1 cellular context compared by ENCODE assay signal in the genomic region with DNA sequence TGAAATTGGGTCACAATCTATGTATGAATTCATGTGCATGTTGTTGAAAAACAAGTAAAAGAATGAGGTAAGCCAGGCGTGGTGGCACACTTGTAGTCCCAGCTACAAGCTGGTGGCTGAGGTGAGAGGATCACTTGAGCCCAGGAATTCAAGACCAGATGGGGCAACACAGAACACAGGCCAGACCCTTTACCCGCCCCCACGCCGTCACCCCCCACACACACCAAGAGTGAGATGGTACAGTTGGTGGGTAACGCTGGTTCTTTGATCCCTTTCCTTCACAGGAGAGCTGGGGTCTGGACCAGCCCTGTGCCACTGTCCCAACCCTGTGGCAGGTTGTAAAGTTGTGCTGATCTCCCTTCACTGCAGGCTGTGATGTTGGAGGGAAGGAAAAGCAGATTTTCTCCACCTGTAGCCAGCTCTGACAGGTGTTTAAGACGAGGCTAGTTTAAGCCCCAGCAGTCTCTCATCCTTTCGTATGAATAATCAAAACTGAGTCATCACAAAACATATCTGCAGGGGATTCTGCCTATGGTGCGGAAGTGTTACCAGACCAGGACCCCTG.
TF ChIP-seq lines count a peak whose summit lies in the region.

No MANE protein-coding gene starts in this region.

TF ChIP-seq in HEK293, 187 proteins besides CTCF, POLR2A, EP300 and RAD21 (continued from another document):
- TF ChIP-seq, protein P1, sequence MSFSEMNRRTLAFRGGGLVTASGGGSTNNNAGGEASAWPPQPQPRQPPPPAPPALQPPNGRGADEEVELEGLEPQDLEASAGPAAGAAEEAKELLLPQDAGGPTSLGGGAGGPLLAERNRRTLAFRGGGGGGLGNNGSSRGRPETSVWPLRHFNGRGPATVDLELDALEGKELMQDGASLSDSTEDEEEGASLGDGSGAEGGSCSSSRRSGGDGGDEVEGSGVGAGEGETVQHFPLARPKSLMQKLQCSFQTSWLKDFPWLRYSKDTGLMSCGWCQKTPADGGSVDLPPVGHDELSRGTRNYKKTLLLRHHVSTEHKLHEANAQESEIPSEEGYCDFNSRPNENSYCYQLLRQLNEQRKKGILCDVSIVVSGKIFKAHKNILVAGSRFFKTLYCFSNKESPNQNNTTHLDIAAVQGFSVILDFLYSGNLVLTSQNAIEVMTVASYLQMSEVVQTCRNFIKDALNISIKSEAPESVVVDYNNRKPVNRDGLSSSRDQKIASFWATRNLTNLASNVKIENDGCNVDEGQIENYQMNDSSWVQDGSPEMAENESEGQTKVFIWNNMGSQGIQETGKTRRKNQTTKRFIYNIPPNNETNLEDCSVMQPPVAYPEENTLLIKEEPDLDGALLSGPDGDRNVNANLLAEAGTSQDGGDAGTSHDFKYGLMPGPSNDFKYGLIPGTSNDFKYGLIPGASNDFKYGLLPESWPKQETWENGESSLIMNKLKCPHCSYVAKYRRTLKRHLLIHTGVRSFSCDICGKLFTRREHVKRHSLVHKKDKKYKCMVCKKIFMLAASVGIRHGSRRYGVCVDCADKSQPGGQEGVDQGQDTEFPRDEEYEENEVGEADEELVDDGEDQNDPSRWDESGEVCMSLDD (tag by site-specific recombination; IDR thresholded peaks at IDR 0.05): no peak
